ENCODE assay signal across 18 cellular contexts in genomic region chr10:2475711-2476110, GRCh38.
DNase-seq lines count a peak whose midpoint lies in the region; ATAC-seq and TF ChIP-seq lines count a peak whose summit lies in the region.
"Had no signal": no experiment of that assay in that cellular context is flagged by ENCODE, and none has a peak within 500 bp of the region (broad histone marks: within the 10 kb centered on the region; RNA-seq: fewer than 3 reads in every experiment).

No MANE protein-coding gene starts in this region.

- H3K4me3 ChIP-seq in breast epithelium (no peak overlapping the region), mammary epithelial cell (replicated peaks in 1 of 3; ENCODE audit: insufficient read depth in 1 of 3, low read depth in 2 of 3, low read length in 3 of 3) (no peak overlapping the region), fibroblast of villous mesenchyme (ENCODE audit: low read depth, low read length) (no peak overlapping the region), rectal smooth muscle tissue (ENCODE audit: low read length) (no peak overlapping the region), thyroid gland (replicated peaks in 1 of 3) (no peak overlapping the region)
- H3K4me3 ChIP-seq: K562 had no signal

- H3K79me2 ChIP-seq in mammary epithelial cell (ENCODE audit: insufficient read depth, low read length) = no peaks in the 10 kb centered on the region

- TF ChIP-seq CTCF in breast epithelium (IDR thresholded peaks at IDR 0.05) (no peak), mammary epithelial cell (conservative IDR thresholded peaks at IDR 0.05 in 1 of 2, IDR thresholded peaks at IDR 0.05 in 1 of 2; ENCODE audit: extremely low read depth in 1 of 2, insufficient read depth in 1 of 2, low read depth in 1 of 2, low read length in 2 of 2) (no peak), fibroblast of villous mesenchyme (IDR thresholded peaks at IDR 0.05; ENCODE audit: insufficient read depth, low read depth, low read length) (no peak), thyroid gland (IDR thresholded peaks at IDR 0.05) (no peak)

- WGBS in mammary epithelial cell (ENCODE audit: low coverage, missing lambda C conversion rate) = 36% methylated on average over 6 of the region's 6 CpGs
- WGBS in thyroid gland, 2 donors = 63 to 64% methylated on average over 6 of the region's 6 CpGs

- no peak overlapping the region for H3K9ac ChIP-seq in mammary epithelial cell (ENCODE audit: insufficient read depth, low read length)
- no peak overlapping the region for H3K9ac ChIP-seq in rectal smooth muscle tissue (ENCODE audit: low read length)

- H3K9me3 ChIP-seq in breast epithelium (peaks cover 0 to 17% of the 10 kb centered on the region in 2 donors), mammary epithelial cell (replicated peaks; ENCODE audit: insufficient read depth, low read length) (peaks cover 27% of the 10 kb centered on the region), thyroid gland (no peaks in the 10 kb centered on the region)

- in situ Hi-C loops in mammary epithelial cell (cut with MboI; ENCODE audit: low sequenced_read_pairs in 2 of 2) = no loop called here

- no peak overlapping the region for H2AFZ ChIP-seq in mammary epithelial cell (ENCODE audit: low read depth, low read length)

- no TSS peak for BruUV-seq in mammary epithelial cell (replicated peaks; lab: Mats Ljungman, UMichigan)

- intact Hi-C loops in breast epithelium (cut with DNase I; ENCODE audit: low total_unique reads) = no loop called here
- intact Hi-C loops in mammary epithelial cell (cut with micrococcal nuclease) = no loop called here
- intact Hi-C loops in thyroid gland (cut with DNase I) = no loop called here

- peak overlapping the region; percentile 40 to 63 for H3K27ac ChIP-seq in breast epithelium
- H3K27ac ChIP-seq in mammary epithelial cell (ENCODE audit: insufficient read depth, low read depth, low read length) = no peak overlapping the region
- H3K27ac ChIP-seq in rectal smooth muscle tissue (ENCODE audit: low read depth, low read length) = peak overlapping the region; percentile 40
- no peak overlapping the region for H3K27ac ChIP-seq in thyroid gland
- H3K27ac ChIP-seq: 22Rv1 had no signal

- TF ChIP-seq POLR2A in breast epithelium (IDR thresholded peaks at IDR 0.05) (no peak), thyroid gland (IDR thresholded peaks at IDR 0.05) (no peak)

- no peaks in the 10 kb centered on the region for H4K20me1 ChIP-seq in mammary epithelial cell (ENCODE audit: insufficient read depth, low read length)

- no peak overlapping the region for H3K4me2 ChIP-seq in mammary epithelial cell (ENCODE audit: insufficient read depth, low read depth, low read length)

- ATAC-seq in HG03469 (IDR thresholded peaks at IDR 0.05; ENCODE audit: unreplicated experiment) = no peak
- ATAC-seq: K562, SK-N-SH treated with all-trans-retinoic acid at 6 μM for 48 hours had no signal

- DNase-seq in breast epithelium (ENCODE audit: low spot score in 2 of 2) (no peak), mammary epithelial cell (no peak), fibroblast of villous mesenchyme (ENCODE audit: low read depth) (peak; percentile 6), SHP77 (lab: John Stamatoyannopoulos, UW) (no peak), NCI-H526 treated with DMSO at 0.1 percent for 48 hours (lab: John Stamatoyannopoulos, UW) (no peak), thyroid gland (no peak)
- DNase-seq: DMS153, H7, Kasumi-1, NCI-H1105, NCI-H2029, NCI-H446 treated with DMSO at 0.1 percent for 48 hours, NCI-H526 had no signal

- H3K27me3 ChIP-seq in breast epithelium (no peaks in the 10 kb centered on the region), mammary epithelial cell (ENCODE audit: insufficient read depth, low read length) (no peaks in the 10 kb centered on the region), rectal smooth muscle tissue (ENCODE audit: control insufficient read depth, insufficient read depth, low read length) (no peaks in the 10 kb centered on the region), thyroid gland (no peaks in the 10 kb centered on the region)

- H3K4me1 ChIP-seq in breast epithelium (no peaks in the 10 kb centered on the region), mammary epithelial cell (ENCODE audit: insufficient read depth, low read length) (no peaks in the 10 kb centered on the region), rectal smooth muscle tissue (ENCODE audit: control insufficient read depth, insufficient read depth, low read length) (no peaks in the 10 kb centered on the region), thyroid gland (peaks cover 0 to 14% of the 10 kb centered on the region in 2 donors)

- CTCF ChIA-PET in mammary epithelial cell (lab: Charles Lee; ENCODE audit: low non-redundant PET) = no interaction called here

- H3K36me3 ChIP-seq in breast epithelium = no peaks in the 10 kb centered on the region
- H3K36me3 ChIP-seq in mammary epithelial cell (ENCODE audit: insufficient read depth, low read length) = no peaks in the 10 kb centered on the region
- no peaks in the 10 kb centered on the region for H3K36me3 ChIP-seq in rectal smooth muscle tissue (ENCODE audit: control insufficient read depth, insufficient read depth, low read length)
- no peaks in the 10 kb centered on the region for H3K36me3 ChIP-seq in thyroid gland

- dilution Hi-C loops in mammary epithelial cell (cut with HindIII; ENCODE audit: low sequenced_read_pairs) = no loop called here

Comparison
In these comparisons a context has a peak if more than half of its experiments do, and no peak if none do; other contexts are left out.
1. H3K27ac ChIP-seq: peak in breast epithelium (2 of 2) and rectal smooth muscle tissue (single experiment); none in mammary epithelial cell (single experiment) and thyroid gland (0 of 3).